In genomic region chr1:26145960-26146294, GRCh38 we compare ENCODE assay signal across 2 cellular contexts.
TF ChIP-seq lines count a peak whose summit lies in the region.

No MANE protein-coding gene starts in this region.

TF ChIP-seq in K562, 482 proteins besides CTCF, POLR2A, EP300 and RAD21:
- TF ChIP-seq KDM1A (IDR thresholded peaks at IDR 0.05) = no peak
- TF ChIP-seq USF2 (CRISPR knock-in tag; IDR thresholded peaks at IDR 0.05) = 0 out of 2 replicates have a peak, but pooled peaks have one; percentile 4

TF ChIP-seq in SK-N-SH treated with all-trans-retinoic acid at 6 μM for 48 hours, 23 proteins besides CTCF, POLR2A, EP300 and RAD21:
- TF ChIP-seq TCF4 (CRISPR knock-in tag; IDR thresholded peaks at IDR 0.05; ENCODE audit: borderline replicate concordance) (no peak), TSHZ2 (CRISPR knock-in tag; IDR thresholded peaks at IDR 0.05) (no peak), ZC3H10 (CRISPR knock-in tag; IDR thresholded peaks at IDR 0.05) (no peak), ISL1 (CRISPR knock-in tag; IDR thresholded peaks at IDR 0.05) (no peak), ESRRG (CRISPR knock-in tag; IDR thresholded peaks at IDR 0.05) (no peak), SNAI2 (CRISPR knock-in tag; IDR thresholded peaks at IDR 0.05) (no peak), PPARA (CRISPR knock-in tag; IDR thresholded peaks at IDR 0.05; ENCODE audit: borderline replicate concordance) (no peak), BACH2 (CRISPR knock-in tag; IDR thresholded peaks at IDR 0.05; ENCODE audit: borderline replicate concordance) (no peak), ZFP30 (CRISPR knock-in tag; IDR thresholded peaks at IDR 0.05) (no peak), CREB5 (CRISPR knock-in tag; IDR thresholded peaks at IDR 0.05; ENCODE audit: low read depth) (no peak), GLIS3 (CRISPR knock-in tag; IDR thresholded peaks at IDR 0.05) (no peak)
